ENCODE assay signal across 26 cellular contexts in the genomic region with DNA sequence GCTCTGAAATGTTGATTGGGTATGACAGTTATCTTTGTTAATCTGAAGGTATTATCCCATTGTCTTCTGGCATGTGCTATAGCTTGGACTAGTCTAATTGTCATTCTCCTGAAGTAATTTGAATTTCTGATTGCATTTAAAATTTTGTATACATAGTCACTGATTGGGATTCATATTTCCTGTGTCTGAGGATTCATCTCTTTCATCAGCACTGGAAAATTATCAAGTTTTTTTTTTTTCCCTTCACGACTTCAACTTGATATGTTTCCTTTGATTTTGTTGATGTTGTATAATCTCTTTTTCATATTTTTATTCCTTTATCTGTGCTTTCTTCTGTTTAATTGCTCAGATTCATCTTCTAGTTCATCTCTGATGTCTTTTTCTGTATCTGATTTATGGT.
"Had no signal": no experiment of that assay in that cellular context is flagged by ENCODE, and none has a peak within 500 bp of the region (broad histone marks: within the 10 kb centered on the region; RNA-seq: fewer than 3 reads in every experiment).

No MANE protein-coding gene starts in this region.

- H3K27ac Mint-ChIP-seq: dendritic cell treated with granulocyte-macrophage colony-stimulating factor and Interleukin-4, amounts not matched to agents 40 ng/mL and 50 ng/mL, for 4 days; endodermal cell; mesothelial cell of epicardium had no signal

- H3K27me3 Mint-ChIP-seq: dendritic cell treated with granulocyte-macrophage colony-stimulating factor and Interleukin-4, amounts not matched to agents 40 ng/mL and 50 ng/mL, for 4 days; effector memory CD8-positive, alpha-beta T cell; naive B cell had no signal

- H3K4me1 ChIP-seq: colonic mucosa, esophagus squamous epithelium, heart right ventricle, left lung, lower lobe of right lung had no signal

- FAIRE-seq: islet of Langerhans, keratinocyte had no signal

- H3K9me3 ChIP-seq: colonic mucosa, esophagus squamous epithelium, gastrocnemius medialis, left lung, lower lobe of right lung, mucosa of descending colon had no signal

- H3K36me3 ChIP-seq: colonic mucosa, esophagus squamous epithelium, gastrocnemius medialis, heart right ventricle, left lung, lower lobe of right lung had no signal

- H3K4me3 Mint-ChIP-seq: dendritic cell treated with granulocyte-macrophage colony-stimulating factor and Interleukin-4, amounts not matched to agents 40 ng/mL and 50 ng/mL, for 4 days; effector memory CD8-positive, alpha-beta T cell; endodermal cell; mesothelial cell of epicardium; naive B cell had no signal

- H3K4me3 ChIP-seq: colonic mucosa, esophagus squamous epithelium, gastrocnemius medialis, heart right ventricle, left lung, lower lobe of right lung, mucosa of descending colon had no signal

- ATAC-seq: effector memory CD8-positive, alpha-beta T cell; esophagus mucosa; gastrocnemius medialis; heart right ventricle; left cardiac atrium; left lung; left ventricle myocardium superior; lower lobe of right lung; mucosa of descending colon had no signal

- H3K27ac ChIP-seq: colonic mucosa, epithelial cell of prostate, esophagus squamous epithelium, gastrocnemius medialis, heart right ventricle, left lung, lower lobe of right lung had no signal

- DNase-seq: colonic mucosa; cortex of kidney; effector CD8-positive, alpha-beta T cell; effector memory CD8-positive, alpha-beta T cell; endodermal cell; erythroblast; esophagus squamous epithelium; foreskin fibroblast; foreskin melanocyte; gastrocnemius medialis; glutamatergic neuron; head of caudate nucleus; heart right ventricle; hippocampal formation; left cardiac atrium; left lung; left ventricle myocardium superior; lower lobe of right lung; mucosa of descending colon; naive B cell had no signal

- H3K9me3 Mint-ChIP-seq: dendritic cell treated with granulocyte-macrophage colony-stimulating factor and Interleukin-4, amounts not matched to agents 40 ng/mL and 50 ng/mL, for 4 days; effector memory CD8-positive, alpha-beta T cell; endodermal cell; naive B cell had no signal
